ENCODE assay signal across 19 cellular contexts in the genomic region with DNA sequence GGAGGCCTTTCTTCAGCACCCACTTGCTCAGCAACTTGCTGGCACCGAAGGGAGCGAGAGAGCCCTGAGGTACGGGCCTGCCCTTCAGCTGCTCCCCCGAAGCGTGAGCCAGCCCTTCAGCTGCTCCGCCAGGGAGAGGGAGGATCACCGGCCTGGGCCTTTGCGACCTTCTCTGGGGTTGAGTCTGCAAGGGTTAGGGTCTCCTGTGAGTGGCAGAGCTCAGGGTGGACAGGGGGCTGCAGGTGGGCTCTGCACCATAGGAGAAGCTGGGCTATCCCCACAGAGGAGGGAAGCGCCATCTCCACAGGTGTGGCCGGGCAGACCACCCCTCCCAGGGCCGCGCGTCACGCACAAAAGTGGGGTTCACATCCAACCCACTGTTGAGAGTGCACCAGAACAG.
DNase-seq lines count a peak whose midpoint lies in the region; ATAC-seq, FAIRE-seq and TF ChIP-seq lines count a peak whose summit lies in the region.
"Had no signal": no experiment of that assay in that cellular context is flagged by ENCODE, and none has a peak within 500 bp of the region (broad histone marks: within the 10 kb centered on the region; RNA-seq: fewer than 3 reads in every experiment).

No MANE protein-coding gene starts in this region.

- H3K36me3 ChIP-seq in left ventricle myocardium inferior = no peaks in the 10 kb centered on the region
- no peaks in the 10 kb centered on the region for H3K36me3 ChIP-seq in naive thymus-derived CD4-positive, alpha-beta T cell (ENCODE audit: control insufficient read depth in 2 of 3, insufficient read depth in 3 of 3, low read length in 3 of 3)
- H3K36me3 ChIP-seq: BLaER1 treated with 17β-estradiol and CSF1 and Interleukin-3, amounts not matched to agents 10 nM and 100 nM had no signal

- H3K27ac ChIP-seq in left ventricle myocardium inferior (replicated peaks) (no peak overlapping the region), RWPE1 (peak overlapping the region; percentile 95), coronary artery (no peak overlapping the region)
- no peak overlapping the region for H3K27ac ChIP-seq in naive thymus-derived CD4-positive, alpha-beta T cell (ENCODE audit: low read depth, low read length)
- H3K27ac ChIP-seq: BLaER1 treated with 17β-estradiol and CSF1 and Interleukin-3, amounts not matched to agents 10 nM and 100 nM had no signal

- ATAC-seq in left ventricle myocardium superior = no peak
- peak; percentile 22 for ATAC-seq in naive thymus-derived CD4-positive, alpha-beta T cell
- ATAC-seq: HCT116 had no signal

- intact Hi-C loops in left ventricle myocardium superior (cut with micrococcal nuclease) = no loop called here
- intact Hi-C loops in left ventricle myocardium inferior (cut with micrococcal nuclease) = no loop called here
- intact Hi-C loops in naive thymus-derived CD4-positive, alpha-beta T cell (cut with micrococcal nuclease) = no loop called here

- peak; percentile 59 for FAIRE-seq in urothelium cell line (lab: Jason Lieb, UNC)
- FAIRE-seq: D721Med, G401.6, GM12891, H54 had no signal

- H3K9me3 ChIP-seq in left ventricle myocardium inferior (replicated peaks) = no peaks in the 10 kb centered on the region
- no peaks in the 10 kb centered on the region for H3K9me3 ChIP-seq in naive thymus-derived CD4-positive, alpha-beta T cell (ENCODE audit: control insufficient read depth in 2 of 3, low read length in 3 of 3)
- H3K9me3 ChIP-seq: BLaER1 treated with 17β-estradiol and CSF1 and Interleukin-3, amounts not matched to agents 10 nM and 100 nM had no signal

- POLR2A ChIA-PET in RWPE1 (lab: Yijun Ruan, JAX; ENCODE audit: low non-redundant PET) = no interaction called here
- POLR2A ChIA-PET in naive thymus-derived CD4-positive, alpha-beta T cell (lab: Charles Lee) = no interaction called here

- no peaks in the 10 kb centered on the region for H3K27me3 Mint-ChIP-seq in naive thymus-derived CD4-positive, alpha-beta T cell
- no peaks in the 10 kb centered on the region for H3K27me3 Mint-ChIP-seq in osteocyte (ENCODE audit: unreplicated experiment)
- H3K27me3 Mint-ChIP-seq: B cell; CD4-positive, CD25-positive, alpha-beta regulatory T cell had no signal

- no peaks in the 10 kb centered on the region for H3K4me1 Mint-ChIP-seq in naive thymus-derived CD4-positive, alpha-beta T cell
- no peaks in the 10 kb centered on the region for H3K4me1 Mint-ChIP-seq in osteocyte (ENCODE audit: unreplicated experiment)
- H3K4me1 Mint-ChIP-seq: B cell; CD4-positive, CD25-positive, alpha-beta regulatory T cell; CD8-positive, alpha-beta memory T cell had no signal

- H3K4me3 ChIP-seq in left ventricle myocardium inferior (no peak overlapping the region), coronary artery (no peak overlapping the region)
- H3K4me3 ChIP-seq in naive thymus-derived CD4-positive, alpha-beta T cell (ENCODE audit: low read length) = no peak overlapping the region
- H3K4me3 ChIP-seq: BLaER1 treated with 17β-estradiol and CSF1 and Interleukin-3, amounts not matched to agents 10 nM and 100 nM; GM23338 had no signal

- peaks cover 0 to 4% (median 0%) of the 10 kb centered on the region in 11 donors for H3K9me3 Mint-ChIP-seq in naive thymus-derived CD4-positive, alpha-beta T cell
- H3K9me3 Mint-ChIP-seq in osteocyte (ENCODE audit: unreplicated experiment) = no peaks in the 10 kb centered on the region
- H3K9me3 Mint-ChIP-seq: CD8-positive, alpha-beta memory T cell; GM23338 had no signal

- CTCF ChIA-PET in RWPE1 (lab: Yijun Ruan, JAX) = interaction anchor here (0.7 kb wide), 1 partner anchor 10 kb away, joined by 5 read pairs; no protein-coding TSS in a partner anchor
- CTCF ChIA-PET in naive thymus-derived CD4-positive, alpha-beta T cell (lab: Charles Lee) = no interaction called here

- H3K4me3 Mint-ChIP-seq in naive thymus-derived CD4-positive, alpha-beta T cell = no peak overlapping the region
- no peak overlapping the region for H3K4me3 Mint-ChIP-seq in osteocyte (ENCODE audit: unreplicated experiment)
- H3K4me3 Mint-ChIP-seq: B cell; CD4-positive, CD25-positive, alpha-beta regulatory T cell; CD8-positive, alpha-beta memory T cell; GM23338; HFFc6 had no signal

- no peak for TF ChIP-seq CTCF in left ventricle myocardium inferior (IDR thresholded peaks at IDR 0.05; ENCODE audit: borderline replicate concordance)
- TF ChIP-seq CTCF in RWPE1 (conservative IDR thresholded peaks at IDR 0.05; ENCODE audit: low read depth) = no peak
- TF ChIP-seq CTCF in osteocyte (IDR thresholded peaks at IDR 0.05) = no peak
- no peak for TF ChIP-seq CTCF in coronary artery (IDR thresholded peaks at IDR 0.05)

- peak; percentile 14 for DNase-seq in left ventricle myocardium superior
- no peak for DNase-seq in left ventricle myocardium inferior
- DNase-seq in RWPE1 (ENCODE audit: low spot score) = no peak
- DNase-seq in naive thymus-derived CD4-positive, alpha-beta T cell = no peak
- no peak for DNase-seq in urothelium cell line (ENCODE audit: low spot score)
- no peak for DNase-seq in osteocyte (ENCODE audit: extremely low spot score, unreplicated experiment)
- DNase-seq in coronary artery (ENCODE audit: low spot score) = no peak
- DNase-seq: CD4-positive, CD25-positive, alpha-beta regulatory T cell; CD8-positive, alpha-beta memory T cell; COR-L47; HFFc6 had no signal

- H3K27ac Mint-ChIP-seq in naive thymus-derived CD4-positive, alpha-beta T cell = no peak overlapping the region
- no peak overlapping the region for H3K27ac Mint-ChIP-seq in osteocyte (ENCODE audit: unreplicated experiment)
- H3K27ac Mint-ChIP-seq: B cell; CD4-positive, CD25-positive, alpha-beta regulatory T cell; CD8-positive, alpha-beta memory T cell; GM23338; HFFc6 had no signal

- H3K36me3 Mint-ChIP-seq in naive thymus-derived CD4-positive, alpha-beta T cell = no peaks in the 10 kb centered on the region
- no peaks in the 10 kb centered on the region for H3K36me3 Mint-ChIP-seq in osteocyte (ENCODE audit: unreplicated experiment)
- H3K36me3 Mint-ChIP-seq: CD4-positive, CD25-positive, alpha-beta regulatory T cell; CD8-positive, alpha-beta memory T cell had no signal

- no peaks in the 10 kb centered on the region for H3K27me3 ChIP-seq in left ventricle myocardium inferior (ENCODE audit: low read depth)
- no peaks in the 10 kb centered on the region for H3K27me3 ChIP-seq in naive thymus-derived CD4-positive, alpha-beta T cell (ENCODE audit: control insufficient read depth in 2 of 2, insufficient read depth in 2 of 2, low read length in 2 of 2)
- H3K27me3 ChIP-seq: BLaER1 treated with 17β-estradiol and CSF1 and Interleukin-3, amounts not matched to agents 10 nM and 100 nM had no signal

- peaks cover 3% of the 10 kb centered on the region for H3K4me1 ChIP-seq in left ventricle myocardium inferior
- H3K4me1 ChIP-seq in naive thymus-derived CD4-positive, alpha-beta T cell (ENCODE audit: control insufficient read depth in 2 of 2, insufficient read depth in 2 of 2, low read length in 2 of 2) = no peaks in the 10 kb centered on the region
